ENCODE assay signal across 8 cellular contexts in genomic region chr6:144149894-144150672, GRCh38. TPM values are rescaled to one million over a fixed set of nuclear protein-coding genes. Genes with fewer than 3 reads are reported as not detected.
DNase-seq lines count a peak whose midpoint lies in the region; ATAC-seq, FAIRE-seq and TF ChIP-seq lines count a peak whose summit lies in the region.

Gene STX11 (plus strand): TSS chr6:144150517. CDS start chr6:144186628, 36,111 bp downstream.

- peaks cover 0 to 45% of the 10 kb centered on the region in 2 donors for H3K4me1 ChIP-seq in left lung

- peaks cover 2% of the 10 kb centered on the region for H3K36me3 Mint-ChIP-seq in chondrocyte (ENCODE audit: low read depth)

- H3K27ac ChIP-seq in left lung, result peak within 1 kb of the TSS; percentile 68 to 94

- CTCF ChIA-PET in HEK293T (lab: Yijun Ruan, JAX), result interaction anchor here (0.6 kb wide), 1 partner anchor 10 kb away, joined by 3 read pairs; no protein-coding TSS in a partner anchor

- peak; percentile 94 for ATAC-seq in left lung

- H3K4me3 ChIP-seq in left lung, result peak within 1 kb of the TSS; percentile 51 to 73

- TF ChIP-seq POLR2A in GM12891 (IDR thresholded peaks at IDR 0.05; ENCODE audit: low read depth, low read length), result peak; percentile 78

- peak; percentile 87 for FAIRE-seq in GM12891 (lab: Jason Lieb, UNC)

- TF ChIP-seq CTCF in chondrocyte (IDR thresholded peaks at IDR 0.05) (no peak), left lung (IDR thresholded peaks at IDR 0.05) (no peak)

- H3K9me3 ChIP-seq in left lung, result no peaks in the 10 kb centered on the region

- POLR2A ChIA-PET in HEK293T (lab: Yijun Ruan, JAX), result interaction anchor here (0.5 kb wide), 1 partner anchor 323 kb away, joined by 3 read pairs; no protein-coding TSS in a partner anchor

- peak within 1 kb of the TSS; percentile 84 for H3K4me3 Mint-ChIP-seq in chondrocyte (ENCODE audit: unreplicated experiment)

- H3K27ac Mint-ChIP-seq in chondrocyte (ENCODE audit: unreplicated experiment), result peak within 1 kb of the TSS; percentile 63

- no peaks in the 10 kb centered on the region for H3K9me3 Mint-ChIP-seq in chondrocyte (ENCODE audit: low read depth)

- peak; percentile 64 for DNase-seq in GM12891 (ENCODE audit: insufficient read length, low spot score)
- peak; percentile 72 for DNase-seq in HEK293T (ENCODE audit: extremely low spot score)
- peak; percentile 75 for DNase-seq in NAMALWA (ENCODE audit: low spot score)
- peak; percentile 50 for DNase-seq in activated CD4-positive, CD25-positive, alpha-beta regulatory T cell treated with anti-CD3 and anti-CD28 coated beads, Interleukin-2, amount 50 U/mL, for 16 hours (ENCODE audit: low read depth, low spot score)
- no peak for DNase-seq in chondrocyte (ENCODE audit: low spot score)
- peak; percentile 86 to 97 for DNase-seq in left lung
- DNase-seq in stimulated activated CD4-positive, alpha-beta T cell treated with anti-CD3 and anti-CD28 coated beads, Interleukin-4, amount 100 ng/mL, for 1 hour, result peak; percentile 81
- DNase-seq in cerebellar cortex (ENCODE audit: low spot score), result no peak

- H3K36me3 ChIP-seq in left lung, result peaks cover 0 to 7% of the 10 kb centered on the region in 2 donors

- no peaks in the 10 kb centered on the region for H3K27me3 ChIP-seq in left lung

- intact Hi-C loops in left lung (cut with DNase I), result no loop called here

- H3K4me1 Mint-ChIP-seq in chondrocyte (ENCODE audit: low read depth), result peaks cover 15% of the 10 kb centered on the region

- no peaks in the 10 kb centered on the region for H3K27me3 Mint-ChIP-seq in chondrocyte (ENCODE audit: low read depth)

TF ChIP-seq in GM12891, 5 proteins besides CTCF, POLR2A, EP300 and RAD21:
- TF ChIP-seq TAF1 (IDR thresholded peaks at IDR 0.05; ENCODE audit: low read depth, low read length) (no peak), POU2F2 (IDR thresholded peaks at IDR 0.05; ENCODE audit: low read depth, low read length) (no peak), SPI1 (IDR thresholded peaks at IDR 0.05; ENCODE audit: low read depth, low read length) (peak; percentile 46), POLR2AphosphoS5 (IDR thresholded peaks at IDR 0.05; ENCODE audit: low read depth, low read length) (peak; percentile 87), PAX5 (IDR thresholded peaks at IDR 0.05; ENCODE audit: insufficient read depth, low read length, severe bottlenecking) (no peak)

TF ChIP-seq in HEK293T, 16 proteins besides CTCF, POLR2A, EP300 and RAD21:
- TF ChIP-seq NFRKB (IDR thresholded peaks at IDR 0.05) (no peak), SUZ12 (IDR thresholded peaks at IDR 0.05) (no peak), BHLHE40 (IDR thresholded peaks at IDR 0.05; ENCODE audit: borderline replicate concordance) (no peak), PKNOX1 (IDR thresholded peaks at IDR 0.05) (no peak), FOXK2 (IDR thresholded peaks at IDR 0.05) (no peak), CTBP1 (IDR thresholded peaks at IDR 0.05; ENCODE audit: borderline replicate concordance) (0 out of 2 replicates have a peak, but pooled peaks have one; percentile 13), SP1 (IDR thresholded peaks at IDR 0.05) (no peak), ELF4 (IDR thresholded peaks at IDR 0.05) (no peak), L3MBTL2 (conservative IDR thresholded peaks at IDR 0.05) (peak; percentile 74), LEF1 (IDR thresholded peaks at IDR 0.05; ENCODE audit: borderline replicate concordance) (peak; percentile 64; the same call in 1 of the 2 replicates)
TF ChIP-seq in HEK293T: peak in this region for 3.

RNA-seq across cellular contexts. Expression of gene STX11, which starts in this region (rescaled TPM):
- polyA plus RNA-seq in GM12891 (2012; ENCODE audit: low read depth, missing spikeins), result 14.3 TPM
- total RNA-seq in chondrocyte (1.6 to 3.1 TPM (median 2.9 TPM) in 3 replicates), left lung (10 to 100 TPM; 18.2 to 31.3 TPM)

Comparison
In these comparisons a context has a peak if more than half of its experiments do, and no peak if none do; other contexts are left out.
1. DNase-seq: peak in GM12891 (single experiment), HEK293T (single experiment), NAMALWA (single experiment), activated CD4-positive, CD25-positive, alpha-beta regulatory T cell treated with anti-CD3 and anti-CD28 coated beads, Interleukin-2, amount 50 U/mL, for 16 hours (single experiment), left lung (2 of 2) and stimulated activated CD4-positive, alpha-beta T cell treated with anti-CD3 and anti-CD28 coated beads, Interleukin-4, amount 100 ng/mL, for 1 hour (single experiment); none in chondrocyte (single experiment) and cerebellar cortex (single experiment).